21 cellular contexts compared by ENCODE assay signal in genomic region chr18:62098960-62099359, GRCh38.
DNase-seq lines count a peak whose midpoint lies in the region; ATAC-seq, FAIRE-seq and TF ChIP-seq lines count a peak whose summit lies in the region.
"Had no signal": no experiment of that assay in that cellular context is flagged by ENCODE, and none has a peak within 500 bp of the region (broad histone marks: within the 10 kb centered on the region; RNA-seq: fewer than 3 reads in every experiment).

No MANE protein-coding gene starts in this region.

- H3K4me3 Mint-ChIP-seq in activated CD8-positive, alpha-beta T cell treated with anti-CD3 and anti-CD28 coated beads for 36 hours, result no peak overlapping the region
- H3K4me3 Mint-ChIP-seq in activated CD8-positive, alpha-beta T cell treated with anti-CD3 and anti-CD28 coated beads, Interleukin-2, amount 10 ng/mL, durations not matched to agents 7 days and 5 days, result no peak overlapping the region
- H3K4me3 Mint-ChIP-seq: CD14-positive monocyte; CD4-positive, alpha-beta memory T cell; CD4-positive, CD25-positive, alpha-beta regulatory T cell; CD8-positive, alpha-beta memory T cell had no signal

- no peak for TF ChIP-seq CTCF in activated CD8-positive, alpha-beta T cell treated with anti-CD3 and anti-CD28 coated beads for 36 hours (IDR thresholded peaks at IDR 0.05)
- TF ChIP-seq CTCF in A549 (IDR thresholded peaks at IDR 0.05) (no peak), K562 (IDR thresholded peaks at IDR 0.05 in 2 of 3, conservative IDR thresholded peaks at IDR 0.05 in 1 of 3; ENCODE audit: insufficient read depth in 2 of 3, low read depth in 1 of 3, low read length in 3 of 3) (no peak), ascending aorta (IDR thresholded peaks at IDR 0.05) (no peak)

- no peaks in the 10 kb centered on the region for H4K20me1 ChIP-seq in K562 (replicated peaks; ENCODE audit: control insufficient read depth, insufficient read depth, low read length)
- H4K20me1 ChIP-seq: BLaER1 had no signal

- no peak overlapping the region for H3K9ac ChIP-seq in K562 (ENCODE audit: insufficient read depth in 1 of 2, low read depth in 2 of 2, low read length in 2 of 2)
- H3K9ac ChIP-seq: BLaER1 had no signal

- in situ Hi-C loops in K562 (cut with MboI), result no loop called here

- peaks cover 2% of the 10 kb centered on the region for H3K9me3 Mint-ChIP-seq in activated CD8-positive, alpha-beta T cell treated with anti-CD3 and anti-CD28 coated beads for 36 hours
- peaks cover 10% of the 10 kb centered on the region for H3K9me3 Mint-ChIP-seq in activated CD8-positive, alpha-beta T cell treated with anti-CD3 and anti-CD28 coated beads, Interleukin-2, amount 10 ng/mL, durations not matched to agents 7 days and 5 days (ENCODE audit: insufficient read depth)
- H3K9me3 Mint-ChIP-seq: CD8-positive, alpha-beta memory T cell had no signal

- H3K27me3 ChIP-seq in K562 (ENCODE audit: control insufficient read depth in 2 of 2, insufficient read depth in 2 of 2, low read length in 2 of 2) (no peaks in the 10 kb centered on the region), ascending aorta (no peaks in the 10 kb centered on the region)
- H3K27me3 ChIP-seq: BE2C, BLaER1 had no signal

- peaks cover 2% of the 10 kb centered on the region; the same call in 1 of the 3 replicates for H3K9me3 ChIP-seq in A549
- H3K9me3 ChIP-seq in K562 (replicated peaks; ENCODE audit: control insufficient read depth, insufficient read depth, low read depth, low read length), result no peaks in the 10 kb centered on the region
- H3K9me3 ChIP-seq in ascending aorta, result no peaks in the 10 kb centered on the region
- H3K9me3 ChIP-seq: BE2C had no signal

- peak overlapping the region; percentile 25 for H3K27ac Mint-ChIP-seq in activated CD8-positive, alpha-beta T cell treated with anti-CD3 and anti-CD28 coated beads for 36 hours
- no peak overlapping the region for H3K27ac Mint-ChIP-seq in activated CD8-positive, alpha-beta T cell treated with anti-CD3 and anti-CD28 coated beads, Interleukin-2, amount 10 ng/mL, durations not matched to agents 7 days and 5 days
- H3K27ac Mint-ChIP-seq: CD14-positive monocyte; CD4-positive, alpha-beta memory T cell; CD4-positive, CD25-positive, alpha-beta regulatory T cell; CD8-positive, alpha-beta memory T cell had no signal

- no peak overlapping the region for H3K4me2 ChIP-seq in A549
- H3K4me2 ChIP-seq in K562 (ENCODE audit: insufficient read depth, low read length), result no peak overlapping the region
- H3K4me2 ChIP-seq: BLaER1 had no signal

- no peak for DNase-seq in activated CD8-positive, alpha-beta T cell treated with anti-CD3 and anti-CD28 coated beads for 36 hours
- DNase-seq in activated CD8-positive, alpha-beta T cell treated with anti-CD3 and anti-CD28 coated beads, Interleukin-2, amount 10 ng/mL, durations not matched to agents 7 days and 5 days, result no peak
- no peak for DNase-seq in A549 (ENCODE audit: low read depth in 1 of 2, low spot score in 1 of 2)
- no peak for DNase-seq in K562 (ENCODE audit: extremely low read depth in 1 of 4, low spot score in 3 of 4)
- DNase-seq in NOMO-1 treated with DMSO at 0.1 percent for 48 hours (lab: John Stamatoyannopoulos, UW; ENCODE audit: unreplicated experiment), result no peak
- no peak for DNase-seq in ascending aorta (ENCODE audit: low spot score in 2 of 2)
- DNase-seq: ACHN; BE2C; C1 segment of cervical spinal cord; Calu3; CD4-positive, alpha-beta memory T cell; CD4-positive, CD25-positive, alpha-beta regulatory T cell; CD8-positive, alpha-beta memory T cell; COR-L47; DMS79 treated with DMSO at 0.1 percent for 48 hours; GF-D8 had no signal

- no peak overlapping the region for H3K27ac ChIP-seq in A549
- no peak overlapping the region for H3K27ac ChIP-seq in K562 (ENCODE audit: extremely low read depth, low read depth, low read length)
- no peak overlapping the region for H3K27ac ChIP-seq in ascending aorta
- H3K27ac ChIP-seq: 22Rv1, BLaER1 had no signal

- peaks cover 36% of the 10 kb centered on the region for H3K36me3 Mint-ChIP-seq in activated CD8-positive, alpha-beta T cell treated with anti-CD3 and anti-CD28 coated beads for 36 hours (ENCODE audit: low read depth)
- peaks cover 38% of the 10 kb centered on the region for H3K36me3 Mint-ChIP-seq in activated CD8-positive, alpha-beta T cell treated with anti-CD3 and anti-CD28 coated beads, Interleukin-2, amount 10 ng/mL, durations not matched to agents 7 days and 5 days (ENCODE audit: low read depth)

- H3K9me1 ChIP-seq in K562 (ENCODE audit: control insufficient read depth, insufficient read depth, low read length), result no peaks in the 10 kb centered on the region

- WGBS in A549 (ENCODE audit: missing lambda C conversion rate), result 85% methylated on average over 4 of the region's 4 CpGs
- WGBS in K562 (ENCODE audit: insufficient coverage, low coverage, missing lambda C conversion rate), result 64% methylated on average over 4 of the region's 4 CpGs

- no peak for TF ChIP-seq RAD21 in A549 (conservative IDR thresholded peaks at IDR 0.05 in 1 of 2, IDR thresholded peaks at IDR 0.05 in 1 of 2)
- no peak for TF ChIP-seq RAD21 in K562 (CRISPR knock-in tag; conservative IDR thresholded peaks at IDR 0.05 in 1 of 2, IDR thresholded peaks at IDR 0.05 in 1 of 2)

- H3K27me3 Mint-ChIP-seq in activated CD8-positive, alpha-beta T cell treated with anti-CD3 and anti-CD28 coated beads for 36 hours, result no peaks in the 10 kb centered on the region
- no peaks in the 10 kb centered on the region for H3K27me3 Mint-ChIP-seq in activated CD8-positive, alpha-beta T cell treated with anti-CD3 and anti-CD28 coated beads, Interleukin-2, amount 10 ng/mL, durations not matched to agents 7 days and 5 days (ENCODE audit: low read depth)
- H3K27me3 Mint-ChIP-seq: CD4-positive, alpha-beta memory T cell; CD4-positive, CD25-positive, alpha-beta regulatory T cell; CD8-positive, alpha-beta memory T cell had no signal

- H3K36me3 ChIP-seq in K562 (ENCODE audit: control insufficient read depth, insufficient read depth, low read length), result peaks cover 9% of the 10 kb centered on the region; the same call in 1 of the 3 replicates
- H3K36me3 ChIP-seq in ascending aorta, result peaks cover 0 to 19% of the 10 kb centered on the region in 2 donors
- H3K36me3 ChIP-seq: BE2C had no signal

- BruUV-seq in K562 (replicated peaks; lab: Mats Ljungman, UMichigan), result no TSS peak

- H3K4me1 Mint-ChIP-seq in activated CD8-positive, alpha-beta T cell treated with anti-CD3 and anti-CD28 coated beads for 36 hours (ENCODE audit: low read depth), result peaks cover 11% of the 10 kb centered on the region
- H3K4me1 Mint-ChIP-seq in activated CD8-positive, alpha-beta T cell treated with anti-CD3 and anti-CD28 coated beads, Interleukin-2, amount 10 ng/mL, durations not matched to agents 7 days and 5 days (ENCODE audit: low read depth), result no peaks in the 10 kb centered on the region
- H3K4me1 Mint-ChIP-seq: CD14-positive monocyte had no signal

- intact Hi-C loops in activated CD8-positive, alpha-beta T cell treated with anti-CD3 and anti-CD28 coated beads for 36 hours (cut with micrococcal nuclease), result no loop called here
- intact Hi-C loops in K562 (cut with micrococcal nuclease) (no loop called here), ascending aorta (cut with DNase I) (no loop called here)

- TF ChIP-seq POLR2A in A549 (IDR thresholded peaks at IDR 0.05; ENCODE audit: low read length) (no peak), K562 (conservative IDR thresholded peaks at IDR 0.05) (no peak)

- no peak overlapping the region for H2AFZ ChIP-seq in K562 (ENCODE audit: low read depth, low read length)

- H3K4me3 ChIP-seq in A549, result no peak overlapping the region
- H3K4me3 ChIP-seq in K562, result no peak overlapping the region
- H3K4me3 ChIP-seq in ascending aorta, result no peak overlapping the region
- H3K4me3 ChIP-seq: BLaER1 had no signal

- H3K4me1 ChIP-seq in A549 (no peaks in the 10 kb centered on the region), K562 (replicated peaks in 1 of 2; ENCODE audit: control insufficient read depth in 2 of 2, insufficient read depth in 2 of 2, low read length in 2 of 2) (no peaks in the 10 kb centered on the region), ascending aorta (no peaks in the 10 kb centered on the region)
- H3K4me1 ChIP-seq: BE2C, BLaER1 had no signal

- FAIRE-seq in A549 (lab: Jason Lieb, UNC), result no peak
- FAIRE-seq in K562 (lab: Jason Lieb, UNC), result no peak
- FAIRE-seq: G401.6, GM12891 had no signal

- CTCF ChIA-PET in activated CD8-positive, alpha-beta T cell treated with anti-CD3 and anti-CD28 coated beads for 36 hours (lab: Charles Lee), result no interaction called here
- CTCF ChIA-PET in activated CD8-positive, alpha-beta T cell treated with anti-CD3 and anti-CD28 coated beads, Interleukin-2, amount 10 ng/mL, durations not matched to agents 7 days and 5 days (lab: Charles Lee), result no interaction called here
- CTCF ChIA-PET in A549 (lab: Yijun Ruan, JAX), result interaction anchor here (1.0 kb wide), 1 partner anchor 11 kb away, joined by 3 read pairs; no protein-coding TSS in a partner anchor
- CTCF ChIA-PET in K562 (lab: Yijun Ruan, JAX; ENCODE audit: low intra/inter-chr PET ratio), result no interaction called here

- POLR2A ChIA-PET in activated CD8-positive, alpha-beta T cell treated with anti-CD3 and anti-CD28 coated beads for 36 hours (lab: Charles Lee), result no interaction called here
- POLR2A ChIA-PET in activated CD8-positive, alpha-beta T cell treated with anti-CD3 and anti-CD28 coated beads, Interleukin-2, amount 10 ng/mL, durations not matched to agents 7 days and 5 days (lab: Charles Lee), result no interaction called here
- POLR2A ChIA-PET in A549 (lab: Yijun Ruan, JAX) (no interaction called here), K562 (lab: Yijun Ruan, JAX) (no interaction called here)

- no peak for ATAC-seq in activated CD8-positive, alpha-beta T cell treated with anti-CD3 and anti-CD28 coated beads for 36 hours
- ATAC-seq in activated CD8-positive, alpha-beta T cell treated with anti-CD3 and anti-CD28 coated beads, Interleukin-2, amount 10 ng/mL, durations not matched to agents 7 days and 5 days, result no peak
- ATAC-seq in A549, result no peak
- no peak for ATAC-seq in K562

- TF ChIP-seq EP300 in A549 (IDR thresholded peaks at IDR 0.05), result no peak
- TF ChIP-seq EP300 in K562 (IDR thresholded peaks at IDR 0.05; ENCODE audit: low read length), result no peak

- no peaks in the 10 kb centered on the region for H3K79me2 ChIP-seq in K562 (ENCODE audit: control insufficient read depth, insufficient read depth, low read length)

TF ChIP-seq in A549, 52 proteins besides CTCF, POLR2A, EP300 and RAD21 (continues in another document):
- TF ChIP-seq MAFK (IDR thresholded peaks at IDR 0.05; ENCODE audit: partially characterized antibody), result peak; percentile 8

TF ChIP-seq in K562, 482 proteins besides CTCF, POLR2A, EP300 and RAD21 (continues in another document):
- no peak for TF ChIP-seq FOXK1 (CRISPR knock-in tag; IDR thresholded peaks at IDR 0.05; ENCODE audit: borderline replicate concordance)
